Comparison of ENCODE assay signal across 1 cellular context in genomic region chr6:36985963-36986703, GRCh38.
TF ChIP-seq lines count a peak whose summit lies in the region.

A gene with protein sequence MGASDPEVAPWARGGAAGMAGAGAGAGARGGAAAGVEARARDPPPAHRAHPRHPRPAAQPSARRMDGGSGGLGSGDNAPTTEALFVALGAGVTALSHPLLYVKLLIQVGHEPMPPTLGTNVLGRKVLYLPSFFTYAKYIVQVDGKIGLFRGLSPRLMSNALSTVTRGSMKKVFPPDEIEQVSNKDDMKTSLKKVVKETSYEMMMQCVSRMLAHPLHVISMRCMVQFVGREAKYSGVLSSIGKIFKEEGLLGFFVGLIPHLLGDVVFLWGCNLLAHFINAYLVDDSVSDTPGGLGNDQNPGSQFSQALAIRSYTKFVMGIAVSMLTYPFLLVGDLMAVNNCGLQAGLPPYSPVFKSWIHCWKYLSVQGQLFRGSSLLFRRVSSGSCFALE (minus strand): TSS chr6:36986196. CDS start chr6:36986173, 23 bp downstream.

TF ChIP-seq in GM12878, 131 proteins besides CTCF, POLR2A, EP300 and RAD21 (continued from another document and continues in another):
- TF ChIP-seq NR2C1 (IDR thresholded peaks at IDR 0.05) (peak; percentile 71), CREB1 (IDR thresholded peaks at IDR 0.05; ENCODE audit: low read depth) (peak; percentile 56), GATAD2B (conservative IDR thresholded peaks at IDR 0.05; ENCODE audit: low read depth) (peak; percentile 97), RELA (IDR thresholded peaks at IDR 0.05; ENCODE audit: borderline replicate concordance, partially characterized antibody) (no peak), PML (IDR thresholded peaks at IDR 0.05; ENCODE audit: low read length) (no peak), YY1 (IDR thresholded peaks at IDR 0.05; ENCODE audit: low read depth, low read length) (peak; percentile 94), BHLHE40 (IDR thresholded peaks at IDR 0.05; ENCODE audit: borderline replicate concordance in 1 of 2, low read depth in 2 of 2, low read length in 1 of 2) (peak; percentile 97 to 99), USF2 (IDR thresholded peaks at IDR 0.05; ENCODE audit: borderline replicate concordance, low read depth, low read length) (peak; percentile 94), YBX1 (IDR thresholded peaks at IDR 0.05) (no peak), ASH2L (IDR thresholded peaks at IDR 0.05; ENCODE audit: borderline replicate concordance, low read depth) (no peak; the same call in 1 of the 2 replicates), EED (IDR thresholded peaks at IDR 0.05; ENCODE audit: low read depth) (no peak), ZNF207 (IDR thresholded peaks at IDR 0.05; ENCODE audit: borderline replicate concordance) (peak; percentile 100), ETV6 (conservative IDR thresholded peaks at IDR 0.05 in 1 of 2, IDR thresholded peaks at IDR 0.05 in 1 of 2; ENCODE audit: borderline replicate concordance in 1 of 2, low read depth in 1 of 2) (no peak), NFXL1 (IDR thresholded peaks at IDR 0.05; ENCODE audit: borderline replicate concordance) (no peak), PRDM15 (CRISPR knock-in tag; IDR thresholded peaks at IDR 0.05) (peak; percentile 69; the same call in 1 of the 2 replicates), ZBED1 (IDR thresholded peaks at IDR 0.05; ENCODE audit: borderline replicate concordance) (no peak), POU2F2 (IDR thresholded peaks at IDR 0.05; ENCODE audit: borderline replicate concordance, low read depth, low read length) (peak; percentile 85), SUZ12 (IDR thresholded peaks at IDR 0.05; ENCODE audit: unreplicated experiment) (no peak), TBL1XR1 (IDR thresholded peaks at IDR 0.05; ENCODE audit: low read depth, low read length) (no peak), SMAD1 (IDR thresholded peaks at IDR 0.05; ENCODE audit: low read depth, partially characterized antibody) (no peak), MEF2B (IDR thresholded peaks at IDR 0.05; ENCODE audit: partially characterized antibody, poor library complexity, severe bottlenecking) (peak; percentile 59), RB1 (IDR thresholded peaks at IDR 0.05; ENCODE audit: borderline replicate concordance) (peak; percentile 93), NRF1 (conservative IDR thresholded peaks at IDR 0.05; ENCODE audit: low read depth, low read length) (no peak), HDAC6 (IDR thresholded peaks at IDR 0.05; ENCODE audit: unreplicated experiment) (peak; percentile 83), HDGF (IDR thresholded peaks at IDR 0.05) (no peak), CREM (IDR thresholded peaks at IDR 0.05; ENCODE audit: low read depth) (no peak; the same call in 1 of the 2 replicates), ATF3 (IDR thresholded peaks at IDR 0.05; ENCODE audit: borderline replicate concordance, extremely low read depth, low read depth, low read length) (peak; percentile 93; the same call in 1 of the 2 replicates), CEBPB (IDR thresholded peaks at IDR 0.05; ENCODE audit: borderline replicate concordance in 1 of 2, low read depth in 2 of 2, low read length in 2 of 2) (no peak), FOS (IDR thresholded peaks at IDR 0.05; ENCODE audit: borderline replicate concordance, extremely low read depth, insufficient read length) (no peak), ZZZ3 (IDR thresholded peaks at IDR 0.05; ENCODE audit: control insufficient read depth, insufficient read length, low read depth) (no peak), SIN3A (IDR thresholded peaks at IDR 0.05; ENCODE audit: low read depth, low read length) (peak; percentile 82), SRF (IDR thresholded peaks at IDR 0.05; ENCODE audit: low read depth in 2 of 2, low read length in 2 of 2) (peak; percentile 85 to 87), KLF5 (IDR thresholded peaks at IDR 0.05; ENCODE audit: partially characterized antibody) (peak; percentile 99), NR2F1 (conservative IDR thresholded peaks at IDR 0.05) (peak; percentile 88), IRF3 (IDR thresholded peaks at IDR 0.05) (no peak; the same call in 1 of the 2 replicates)
- TF ChIP-seq, protein P1, sequence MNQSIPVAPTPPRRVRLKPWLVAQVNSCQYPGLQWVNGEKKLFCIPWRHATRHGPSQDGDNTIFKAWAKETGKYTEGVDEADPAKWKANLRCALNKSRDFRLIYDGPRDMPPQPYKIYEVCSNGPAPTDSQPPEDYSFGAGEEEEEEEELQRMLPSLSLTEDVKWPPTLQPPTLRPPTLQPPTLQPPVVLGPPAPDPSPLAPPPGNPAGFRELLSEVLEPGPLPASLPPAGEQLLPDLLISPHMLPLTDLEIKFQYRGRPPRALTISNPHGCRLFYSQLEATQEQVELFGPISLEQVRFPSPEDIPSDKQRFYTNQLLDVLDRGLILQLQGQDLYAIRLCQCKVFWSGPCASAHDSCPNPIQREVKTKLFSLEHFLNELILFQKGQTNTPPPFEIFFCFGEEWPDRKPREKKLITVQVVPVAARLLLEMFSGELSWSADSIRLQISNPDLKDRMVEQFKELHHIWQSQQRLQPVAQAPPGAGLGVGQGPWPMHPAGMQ (IDR thresholded peaks at IDR 0.05; ENCODE audit: borderline replicate concordance) = no peak
- TF ChIP-seq, protein P2, sequence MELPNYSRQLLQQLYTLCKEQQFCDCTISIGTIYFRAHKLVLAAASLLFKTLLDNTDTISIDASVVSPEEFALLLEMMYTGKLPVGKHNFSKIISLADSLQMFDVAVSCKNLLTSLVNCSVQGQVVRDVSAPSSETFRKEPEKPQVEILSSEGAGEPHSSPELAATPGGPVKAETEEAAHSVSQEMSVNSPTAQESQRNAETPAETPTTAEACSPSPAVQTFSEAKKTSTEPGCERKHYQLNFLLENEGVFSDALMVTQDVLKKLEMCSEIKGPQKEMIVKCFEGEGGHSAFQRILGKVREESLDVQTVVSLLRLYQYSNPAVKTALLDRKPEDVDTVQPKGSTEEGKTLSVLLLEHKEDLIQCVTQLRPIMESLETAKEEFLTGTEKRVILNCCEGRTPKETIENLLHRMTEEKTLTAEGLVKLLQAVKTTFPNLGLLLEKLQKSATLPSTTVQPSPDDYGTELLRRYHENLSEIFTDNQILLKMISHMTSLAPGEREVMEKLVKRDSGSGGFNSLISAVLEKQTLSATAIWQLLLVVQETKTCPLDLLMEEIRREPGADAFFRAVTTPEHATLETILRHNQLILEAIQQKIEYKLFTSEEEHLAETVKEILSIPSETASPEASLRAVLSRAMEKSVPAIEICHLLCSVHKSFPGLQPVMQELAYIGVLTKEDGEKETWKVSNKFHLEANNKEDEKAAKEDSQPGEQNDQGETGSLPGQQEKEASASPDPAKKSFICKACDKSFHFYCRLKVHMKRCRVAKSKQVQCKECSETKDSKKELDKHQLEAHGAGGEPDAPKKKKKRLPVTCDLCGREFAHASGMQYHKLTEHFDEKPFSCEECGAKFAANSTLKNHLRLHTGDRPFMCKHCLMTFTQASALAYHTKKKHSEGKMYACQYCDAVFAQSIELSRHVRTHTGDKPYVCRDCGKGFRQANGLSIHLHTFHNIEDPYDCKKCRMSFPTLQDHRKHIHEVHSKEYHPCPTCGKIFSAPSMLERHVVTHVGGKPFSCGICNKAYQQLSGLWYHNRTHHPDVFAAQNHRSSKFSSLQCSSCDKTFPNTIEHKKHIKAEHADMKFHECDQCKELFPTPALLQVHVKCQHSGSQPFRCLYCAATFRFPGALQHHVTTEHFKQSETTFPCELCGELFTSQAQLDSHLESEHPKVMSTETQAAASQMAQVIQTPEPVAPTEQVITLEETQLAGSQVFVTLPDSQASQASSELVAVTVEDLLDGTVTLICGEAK (IDR thresholded peaks at IDR 0.05; ENCODE audit: borderline replicate concordance) = no peak
- TF ChIP-seq, protein P3, sequence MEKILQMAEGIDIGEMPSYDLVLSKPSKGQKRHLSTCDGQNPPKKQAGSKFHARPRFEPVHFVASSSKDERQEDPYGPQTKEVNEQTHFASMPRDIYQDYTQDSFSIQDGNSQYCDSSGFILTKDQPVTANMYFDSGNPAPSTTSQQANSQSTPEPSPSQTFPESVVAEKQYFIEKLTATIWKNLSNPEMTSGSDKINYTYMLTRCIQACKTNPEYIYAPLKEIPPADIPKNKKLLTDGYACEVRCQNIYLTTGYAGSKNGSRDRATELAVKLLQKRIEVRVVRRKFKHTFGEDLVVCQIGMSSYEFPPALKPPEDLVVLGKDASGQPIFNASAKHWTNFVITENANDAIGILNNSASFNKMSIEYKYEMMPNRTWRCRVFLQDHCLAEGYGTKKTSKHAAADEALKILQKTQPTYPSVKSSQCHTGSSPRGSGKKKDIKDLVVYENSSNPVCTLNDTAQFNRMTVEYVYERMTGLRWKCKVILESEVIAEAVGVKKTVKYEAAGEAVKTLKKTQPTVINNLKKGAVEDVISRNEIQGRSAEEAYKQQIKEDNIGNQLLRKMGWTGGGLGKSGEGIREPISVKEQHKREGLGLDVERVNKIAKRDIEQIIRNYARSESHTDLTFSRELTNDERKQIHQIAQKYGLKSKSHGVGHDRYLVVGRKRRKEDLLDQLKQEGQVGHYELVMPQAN (conservative IDR thresholded peaks at IDR 0.05) = peak; percentile 91
- TF ChIP-seq, protein P4, sequence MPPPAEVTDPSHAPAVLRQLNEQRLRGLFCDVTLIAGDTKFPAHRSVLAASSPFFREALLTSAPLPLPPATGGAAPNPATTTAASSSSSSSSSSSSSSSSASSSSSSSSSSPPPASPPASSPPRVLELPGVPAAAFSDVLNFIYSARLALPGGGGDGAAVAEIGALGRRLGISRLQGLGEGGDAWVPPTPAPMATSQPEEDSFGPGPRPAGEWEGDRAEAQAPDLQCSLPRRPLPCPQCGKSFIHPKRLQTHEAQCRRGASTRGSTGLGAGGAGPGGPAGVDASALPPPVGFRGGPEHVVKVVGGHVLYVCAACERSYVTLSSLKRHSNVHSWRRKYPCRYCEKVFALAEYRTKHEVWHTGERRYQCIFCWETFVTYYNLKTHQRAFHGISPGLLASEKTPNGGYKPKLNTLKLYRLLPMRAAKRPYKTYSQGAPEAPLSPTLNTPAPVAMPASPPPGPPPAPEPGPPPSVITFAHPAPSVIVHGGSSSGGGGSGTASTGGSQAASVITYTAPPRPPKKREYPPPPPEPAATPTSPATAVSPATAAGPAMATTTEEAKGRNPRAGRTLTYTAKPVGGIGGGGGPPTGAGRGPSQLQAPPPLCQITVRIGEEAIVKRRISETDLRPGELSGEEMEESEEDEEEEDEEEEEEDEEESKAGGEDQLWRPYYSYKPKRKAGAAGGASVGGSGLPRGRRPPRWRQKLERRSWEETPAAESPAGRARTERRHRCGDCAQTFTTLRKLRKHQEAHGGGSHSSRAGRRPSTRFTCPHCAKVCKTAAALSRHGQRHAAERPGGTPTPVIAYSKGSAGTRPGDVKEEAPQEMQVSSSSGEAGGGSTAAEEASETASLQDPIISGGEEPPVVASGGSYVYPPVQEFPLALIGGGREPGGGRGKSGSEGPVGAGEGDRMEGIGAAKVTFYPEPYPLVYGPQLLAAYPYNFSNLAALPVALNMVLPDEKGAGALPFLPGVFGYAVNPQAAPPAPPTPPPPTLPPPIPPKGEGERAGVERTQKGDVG (CRISPR knock-in tag; IDR thresholded peaks at IDR 0.05) = 0 out of 2 replicates have a peak, but pooled peaks have one; percentile 34
